Comparison of ENCODE assay signal across 8 cellular contexts in genomic region chr14:70955543-70956480, GRCh38. TPM values are rescaled to one million over a fixed set of nuclear protein-coding genes. Genes with fewer than 3 reads are reported as not detected.
DNase-seq lines count a peak whose midpoint lies in the region; ATAC-seq, FAIRE-seq and TF ChIP-seq lines count a peak whose summit lies in the region.

No MANE protein-coding gene starts in this region.

- no peak overlapping the region for H3K27ac ChIP-seq in kidney (ENCODE audit: low read depth in 2 of 2, low read length in 2 of 2)

- FAIRE-seq in kidney (lab: Jason Lieb, UNC): no peak

- intact Hi-C loops in kidney (cut with DNase I): no loop called here

- no peak overlapping the region for H3K4me3 ChIP-seq in kidney (ENCODE audit: low read length in 2 of 2)

- ATAC-seq in activated CD4-positive, CD25-positive, alpha-beta regulatory T cell treated with anti-CD3 and anti-CD28 coated beads, Interleukin-2, amount 50 U/mL, for 24 hours: peak; percentile 46 to 68
- ATAC-seq in HG03378 (IDR thresholded peaks at IDR 0.05; ENCODE audit: unreplicated experiment) (no peak), GM21576 (IDR thresholded peaks at IDR 0.05; ENCODE audit: unreplicated experiment) (no peak), HG02623 (IDR thresholded peaks at IDR 0.05; ENCODE audit: unreplicated experiment) (no peak)

- H3K9me3 ChIP-seq in kidney (ENCODE audit: control insufficient read depth in 1 of 2, low read length in 2 of 2): no peaks in the 10 kb centered on the region

- H3K36me3 ChIP-seq in kidney (ENCODE audit: control insufficient read depth in 1 of 2, insufficient read depth in 2 of 2, low read length in 2 of 2): no peaks in the 10 kb centered on the region

- peak; percentile 62 for TF ChIP-seq CTCF in kidney (IDR thresholded peaks at IDR 0.05; ENCODE audit: borderline replicate concordance, extremely low read depth, insufficient read depth)

- H3K4me1 ChIP-seq in kidney (ENCODE audit: control insufficient read depth in 1 of 2, insufficient read depth in 1 of 2, low read depth in 1 of 2, low read length in 2 of 2): peaks cover 2 to 5% of the 10 kb centered on the region in 2 donors

- H3K9ac ChIP-seq in kidney (ENCODE audit: low read length in 2 of 2): no peak overlapping the region

- no peak for DNase-seq in activated CD4-positive, CD25-positive, alpha-beta regulatory T cell treated with anti-CD3 and anti-CD28 coated beads, Interleukin-2, amount 50 U/mL, for 72 hours
- DNase-seq in NCI-H69 (lab: John Stamatoyannopoulos, UW): peak; percentile 25
- DNase-seq in activated naive CD4-positive, alpha-beta T cell treated with anti-CD3 and anti-CD28 coated beads, Interleukin-2, amount 50 U/mL, for 16 hours: peak; percentile 34
- DNase-seq in kidney: no peak

RNA-seq across cellular contexts. Expression of gene PCNX1, which starts 48.6 kb away (rescaled TPM):
- 55.2 TPM for total RNA-seq in kidney
- polyA plus RNA-seq in kidney (ENCODE audit: insufficient read depth, low read depth, low replicate concordance): 16.2 TPM

Comparison
In these comparisons a context has a peak if more than half of its experiments do, and no peak if none do; other contexts are left out.
1. ATAC-seq: peak in activated CD4-positive, CD25-positive, alpha-beta regulatory T cell treated with anti-CD3 and anti-CD28 coated beads, Interleukin-2, amount 50 U/mL, for 24 hours (2 of 2); none in HG03378 (single experiment), GM21576 (single experiment) and HG02623 (single experiment).
2. DNase-seq: peak in NCI-H69 (single experiment) and activated naive CD4-positive, alpha-beta T cell treated with anti-CD3 and anti-CD28 coated beads, Interleukin-2, amount 50 U/mL, for 16 hours (single experiment); none in activated CD4-positive, CD25-positive, alpha-beta regulatory T cell treated with anti-CD3 and anti-CD28 coated beads, Interleukin-2, amount 50 U/mL, for 72 hours (single experiment) and kidney (single experiment).